Comparison of ENCODE assay signal across 10 cellular contexts in the genomic region with DNA sequence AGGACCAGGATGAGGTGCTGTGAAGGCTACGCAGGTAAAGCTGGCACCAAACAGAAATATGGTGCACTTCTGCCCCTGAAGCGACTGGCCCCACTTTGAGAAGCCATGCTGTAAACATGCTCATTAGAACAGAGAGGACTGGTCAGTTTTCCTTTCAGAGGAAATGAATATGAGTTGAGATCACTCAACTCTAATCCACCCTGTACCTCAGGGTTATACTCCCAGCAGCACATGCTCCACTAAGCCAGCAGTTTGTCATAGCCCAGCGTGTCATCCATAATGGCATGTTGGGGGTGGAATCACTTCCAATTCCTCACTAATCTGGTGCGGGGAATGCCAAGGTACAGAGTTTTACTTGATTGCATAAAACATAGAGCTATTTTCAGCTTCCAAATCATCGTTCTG.
DNase-seq lines count a peak whose midpoint lies in the region; ATAC-seq and TF ChIP-seq lines count a peak whose summit lies in the region.
"Had no signal": no experiment of that assay in that cellular context is flagged by ENCODE, and none has a peak within 500 bp of the region (broad histone marks: within the 10 kb centered on the region; RNA-seq: fewer than 3 reads in every experiment).

No MANE protein-coding gene starts in this region.

- H3K4me1 ChIP-seq in Peyer's patch (peaks cover 11 to 55% (median 26%) of the 10 kb centered on the region in 4 donors), psoas muscle (peaks cover 93% of the 10 kb centered on the region)

- no peaks in the 10 kb centered on the region for H3K27me3 ChIP-seq in Peyer's patch
- no peaks in the 10 kb centered on the region for H3K27me3 ChIP-seq in psoas muscle (ENCODE audit: insufficient read depth in 3 of 3, low read length in 2 of 3)
- H3K27me3 ChIP-seq: neutrophil had no signal

- ATAC-seq in psoas muscle = peak; percentile 88 to 90 (median 88)
- ATAC-seq in GM21825 (IDR thresholded peaks at IDR 0.05; ENCODE audit: unreplicated experiment) = no peak
- no peak for ATAC-seq in HG02763 (IDR thresholded peaks at IDR 0.05; ENCODE audit: unreplicated experiment)

- 10 to 16% (median 11%) methylated on average over 5 of the region's 5 CpGs for WGBS in psoas muscle, 3 donors

- DNase-seq in EH (ENCODE audit: low read depth) (peak; percentile 95), Peyer's patch (no peak), epithelial cell of proximal tubule (ENCODE audit: low read depth) (peak; percentile 93), psoas muscle (peak; percentile 57 to 78), OCI-M1 (lab: John Stamatoyannopoulos, UW) (no peak), NOMO-1 treated with DMSO at 0.1 percent for 48 hours (lab: John Stamatoyannopoulos, UW; ENCODE audit: unreplicated experiment) (no peak)

- intact Hi-C loops in psoas muscle (cut with DNase I) = loop anchor here (2.0 to 5.0 kb wide), 3 partner anchors 35 to 100 kb away; partner anchors contain the start of gene HIVEP2 (in 1 of the 2)

- H3K9me3 ChIP-seq in Peyer's patch = no peaks in the 10 kb centered on the region
- no peaks in the 10 kb centered on the region for H3K9me3 ChIP-seq in psoas muscle
- H3K9me3 ChIP-seq: neutrophil had no signal

- TF ChIP-seq POLR2A in Peyer's patch (IDR thresholded peaks at IDR 0.05) = no peak

- no peak overlapping the region for H3K4me3 ChIP-seq in Peyer's patch
- no peak overlapping the region for H3K4me3 ChIP-seq in epithelial cell of proximal tubule (ENCODE audit: low read depth, low read length)
- peak overlapping the region; percentile 59 for H3K4me3 ChIP-seq in psoas muscle
- H3K4me3 ChIP-seq: K562 had no signal

- H3K27ac ChIP-seq in Peyer's patch (peak overlapping the region; percentile 81 to 94 (median 86)), psoas muscle (peak overlapping the region; percentile 89)
- H3K27ac ChIP-seq: neutrophil had no signal

- TF ChIP-seq CTCF in Peyer's patch (IDR thresholded peaks at IDR 0.05) = no peak
- TF ChIP-seq CTCF in epithelial cell of proximal tubule (conservative IDR thresholded peaks at IDR 0.05; ENCODE audit: low read depth, low read length) = no peak
- TF ChIP-seq CTCF in psoas muscle (IDR thresholded peaks at IDR 0.05) = no peak

- no peaks in the 10 kb centered on the region for H3K36me3 ChIP-seq in Peyer's patch
- no peaks in the 10 kb centered on the region for H3K36me3 ChIP-seq in psoas muscle (ENCODE audit: insufficient read depth in 1 of 2, low read depth in 1 of 2)
- H3K36me3 ChIP-seq: neutrophil had no signal

Comparison
In these comparisons a context has a peak if more than half of its experiments do, and no peak if none do; other contexts are left out.
1. DNase-seq: peak in EH (single experiment), epithelial cell of proximal tubule (single experiment) and psoas muscle (2 of 2); none in Peyer's patch (0 of 3), OCI-M1 (single experiment) and NOMO-1 treated with DMSO at 0.1 percent for 48 hours (single experiment).
2. ATAC-seq: peak in psoas muscle (4 of 4); none in GM21825 (single experiment) and HG02763 (single experiment).